In genomic region chr1:54335396-54336056, GRCh38 we compare ENCODE assay signal across 8 cellular contexts.
DNase-seq lines count a peak whose midpoint lies in the region; ATAC-seq, FAIRE-seq and TF ChIP-seq lines count a peak whose summit lies in the region.

No MANE protein-coding gene starts in this region.

- BruUV-seq in endothelial cell of umbilical vein (replicated peaks; lab: Mats Ljungman, UMichigan), result TSS peak; percentile 68

- no peaks in the 10 kb centered on the region for H4K20me1 ChIP-seq in endothelial cell of umbilical vein (replicated peaks; ENCODE audit: control insufficient read depth, extremely low read depth, insufficient read depth, low read length)

- H3K4me1 ChIP-seq in ACC112 (ENCODE audit: control insufficient read depth, insufficient read depth, low read length, unreplicated experiment) (peaks cover 22% of the 10 kb centered on the region), endothelial cell of umbilical vein (ENCODE audit: control insufficient read depth, extremely low read depth, insufficient read depth, low read length) (peaks cover 31% of the 10 kb centered on the region), muscle layer of duodenum (ENCODE audit: control insufficient read depth in 1 of 2, insufficient read depth in 2 of 2, low read length in 2 of 2) (peaks cover 30 to 65% of the 10 kb centered on the region in 2 donors)

- H3K9ac ChIP-seq in endothelial cell of umbilical vein (replicated peaks; ENCODE audit: extremely low read depth, insufficient read depth, low read length), result peak overlapping the region; percentile 56

- peak overlapping the region; percentile 59 for H3K4me2 ChIP-seq in endothelial cell of umbilical vein (ENCODE audit: insufficient read depth, low read length)

- TF ChIP-seq CTCF in endothelial cell of umbilical vein (IDR thresholded peaks at IDR 0.05; ENCODE audit: extremely low read depth in 1 of 2, insufficient read depth in 1 of 2, low read depth in 1 of 2, low read length in 2 of 2), result no peak

- H3K27ac ChIP-seq in ACC112 (ENCODE audit: low read depth, low read length) (peak overlapping the region; percentile 90), endothelial cell of umbilical vein (ENCODE audit: insufficient read depth, low read depth, low read length) (peak overlapping the region; percentile 89), muscle layer of duodenum (ENCODE audit: low read length) (peak overlapping the region; percentile 88)

- peak; percentile 75 for TF ChIP-seq POLR2A in endothelial cell of umbilical vein (IDR thresholded peaks at IDR 0.05; ENCODE audit: low read depth, low read length)

- ATAC-seq in GM18867 (IDR thresholded peaks at IDR 0.05; ENCODE audit: unreplicated experiment), result no peak

- H3K79me2 ChIP-seq in ACC112 (ENCODE audit: control insufficient read depth, insufficient read depth, low read length, unreplicated experiment) (peaks cover 4% of the 10 kb centered on the region), endothelial cell of umbilical vein (ENCODE audit: control insufficient read depth, insufficient read depth, low read length) (peaks cover 51% of the 10 kb centered on the region)

- H2AFZ ChIP-seq in ACC112 (ENCODE audit: low read length, unreplicated experiment) (peak overlapping the region; percentile 49), endothelial cell of umbilical vein (ENCODE audit: low read depth, low read length) (peak overlapping the region; percentile 7)

- FAIRE-seq in endothelial cell of umbilical vein (lab: Jason Lieb, UNC), result peak; percentile 100

- H3K4me3 ChIP-seq in ACC112 (ENCODE audit: low read depth, low read length) (peak overlapping the region; percentile 72), endothelial cell of umbilical vein (replicated peaks in 1 of 3; ENCODE audit: insufficient read depth in 1 of 3, low read depth in 1 of 3, low read length in 3 of 3) (peak overlapping the region in 1 of 3 experiments; percentile 18), muscle layer of duodenum (ENCODE audit: low read depth in 1 of 2, low read length in 2 of 2) (peak overlapping the region in 1 of 2 donors; percentile 30)

- dilution Hi-C loops in endothelial cell of umbilical vein (cut with MboI; ENCODE audit: extremely low pct_ligation_motif_present, low sequenced_read_pairs), result no loop called here

- no peaks in the 10 kb centered on the region for H3K36me3 ChIP-seq in ACC112 (ENCODE audit: insufficient read depth, low read length)
- no peaks in the 10 kb centered on the region for H3K36me3 ChIP-seq in endothelial cell of umbilical vein (ENCODE audit: control insufficient read depth in 2 of 2, extremely low read depth in 1 of 2, insufficient read depth in 2 of 2, low read length in 2 of 2)
- H3K36me3 ChIP-seq in muscle layer of duodenum (ENCODE audit: control insufficient read depth in 1 of 2, insufficient read depth in 2 of 2, low read length in 2 of 2), result peaks cover 0 to 4% of the 10 kb centered on the region in 2 donors

- intact Hi-C loops in endothelial cell of umbilical vein (cut with micrococcal nuclease), result loop anchor here (1.0 to 10.0 kb wide), 6 partner anchors 8 to 429 kb away; partner anchors contain the start of gene PARS2

- CTCF ChIA-PET in endothelial cell of umbilical vein (lab: Charles Lee), result interaction anchor here (0.6 to 2.8 kb wide), 10 partner anchors 10 to 154 kb away, joined by 3 to 17 read pairs (median 4); partner anchors contain the start of gene SSBP3

- DNase-seq in NCI-H524 treated with DMSO at 0.1 percent for 48 hours (lab: John Stamatoyannopoulos, UW) (peak; percentile 56), endothelial cell of umbilical vein (ENCODE audit: low read depth, low spot score) (peak; percentile 90), SHP77 (lab: John Stamatoyannopoulos, UW) (no peak), NCI-H1436 treated with DMSO at 0.1 percent for 48 hours (lab: John Stamatoyannopoulos, UW) (no peak), HuH-7.5 (ENCODE audit: low spot score) (no peak)

- H3K27me3 ChIP-seq in ACC112 (ENCODE audit: insufficient read depth, low read length) (no peaks in the 10 kb centered on the region), endothelial cell of umbilical vein (ENCODE audit: control insufficient read depth in 2 of 2, insufficient read depth in 2 of 2, low read length in 2 of 2) (no peaks in the 10 kb centered on the region), muscle layer of duodenum (ENCODE audit: low read depth, low read length) (no peaks in the 10 kb centered on the region)

- H3K9me3 ChIP-seq in endothelial cell of umbilical vein (replicated peaks; ENCODE audit: control insufficient read depth, insufficient read depth, low read length) (no peaks in the 10 kb centered on the region), muscle layer of duodenum (ENCODE audit: control insufficient read depth in 1 of 2, low read length in 2 of 2) (no peaks in the 10 kb centered on the region)

- no peaks in the 10 kb centered on the region for H3K9me1 ChIP-seq in endothelial cell of umbilical vein (replicated peaks; ENCODE audit: control insufficient read depth, extremely low read depth, insufficient read depth, low read length)

- POLR2A ChIA-PET in endothelial cell of umbilical vein (lab: Charles Lee), result interaction anchor here (1.1 kb wide), 1 partner anchor 31 kb away, joined by 6 read pairs; no protein-coding TSS in a partner anchor

TF ChIP-seq in endothelial cell of umbilical vein, 7 proteins besides CTCF, POLR2A, EP300 and RAD21:
- TF ChIP-seq JUN (IDR thresholded peaks at IDR 0.05; ENCODE audit: borderline replicate concordance, insufficient read depth, insufficient read length, low read depth) (peak; percentile 78), EZH2 (IDR thresholded peaks at IDR 0.05; ENCODE audit: borderline replicate concordance, low read depth, low read length, severe bottlenecking) (no peak), FOS (IDR thresholded peaks at IDR 0.05; ENCODE audit: borderline replicate concordance, insufficient read depth, low read length) (peak; percentile 32), MYC (IDR thresholded peaks at IDR 0.05; ENCODE audit: low read depth, low read length) (peak; percentile 17), POLR2AphosphoS5 (IDR thresholded peaks at IDR 0.05; ENCODE audit: insufficient read depth, low read depth, low read length) (peak; percentile 90)
TF ChIP-seq in endothelial cell of umbilical vein: peak in this region for 4.

Comparison
In these comparisons a context has a peak if more than half of its experiments do, and no peak if none do; other contexts are left out.
1. DNase-seq: peak in NCI-H524 treated with DMSO at 0.1 percent for 48 hours (single experiment) and endothelial cell of umbilical vein (single experiment); none in SHP77 (0 of 2), NCI-H1436 treated with DMSO at 0.1 percent for 48 hours (single experiment) and HuH-7.5 (single experiment).
2. Peak in every context shown above with its lines, with median percentiles within 50 percentile points of each other: H3K27ac ChIP-seq.